8 cellular contexts compared by ENCODE assay signal in genomic region chr3:50359760-50360110, GRCh38. TPM values are rescaled to one million over a fixed set of nuclear protein-coding genes. Genes with fewer than 3 reads are reported as not detected.
DNase-seq lines count a peak whose midpoint lies in the region; ATAC-seq, FAIRE-seq and TF ChIP-seq lines count a peak whose summit lies in the region.

No MANE protein-coding gene starts in this region.

- peak overlapping the region; percentile 94 for H3K4me3 ChIP-seq in iPS-20b (ENCODE audit: low read length)

- no peak for TF ChIP-seq CTCF in 22Rv1 (IDR thresholded peaks at IDR 0.05)

- ATAC-seq in GM21619 (IDR thresholded peaks at IDR 0.05; ENCODE audit: unreplicated experiment) (peak; percentile 6), SK-N-SH treated with all-trans-retinoic acid at 6 μM for 48 hours (peak; percentile 10), GM18520 (IDR thresholded peaks at IDR 0.05; ENCODE audit: unreplicated experiment) (no peak)

- DNase-seq in NCI-H128 (lab: John Stamatoyannopoulos, UW; ENCODE audit: unreplicated experiment) (no peak), GM12891 (ENCODE audit: insufficient read length, low spot score) (no peak), CD1c-positive myeloid dendritic cell (ENCODE audit: extremely low spot score) (no peak)

- TF ChIP-seq POLR2A in GM12891 (IDR thresholded peaks at IDR 0.05; ENCODE audit: low read depth, low read length): no peak

- peaks cover 6% of the 10 kb centered on the region; the same call in 1 of the 2 replicates for H3K4me1 ChIP-seq in iPS-20b (ENCODE audit: insufficient read depth, low read length)

- no peaks in the 10 kb centered on the region for H3K9me3 ChIP-seq in iPS-20b (ENCODE audit: insufficient read depth, low read depth, low read length)

- peaks cover 17% of the 10 kb centered on the region for H3K27me3 ChIP-seq in iPS-20b (ENCODE audit: insufficient read depth, low read length)

- FAIRE-seq in GM12891 (lab: Jason Lieb, UNC): no peak

- peak overlapping the region; percentile 3; the same call in 1 of the 2 replicates for H3K9ac ChIP-seq in iPS-20b (ENCODE audit: low read depth, low read length)

- H3K36me3 ChIP-seq in iPS-20b (ENCODE audit: insufficient read depth, low read depth, low read length): peaks cover 7% of the 10 kb centered on the region; the same call in 1 of the 2 replicates

- peak overlapping the region; percentile 75 for H3K27ac ChIP-seq in 22Rv1
- no peak overlapping the region for H3K27ac ChIP-seq in iPS-20b (ENCODE audit: low read length)

TF ChIP-seq in SK-N-SH treated with all-trans-retinoic acid at 6 μM for 48 hours, 23 proteins besides CTCF, POLR2A, EP300 and RAD21 (continues in another document):
- TF ChIP-seq BACH2 (CRISPR knock-in tag; IDR thresholded peaks at IDR 0.05; ENCODE audit: borderline replicate concordance): no peak
- TF ChIP-seq SNAI2 (CRISPR knock-in tag; IDR thresholded peaks at IDR 0.05): no peak
- no peak for TF ChIP-seq ARNTL (CRISPR knock-in tag; IDR thresholded peaks at IDR 0.05; ENCODE audit: borderline replicate concordance, low read depth)
- no peak for TF ChIP-seq RARB (CRISPR knock-in tag; IDR thresholded peaks at IDR 0.05)
- TF ChIP-seq, protein P1, sequence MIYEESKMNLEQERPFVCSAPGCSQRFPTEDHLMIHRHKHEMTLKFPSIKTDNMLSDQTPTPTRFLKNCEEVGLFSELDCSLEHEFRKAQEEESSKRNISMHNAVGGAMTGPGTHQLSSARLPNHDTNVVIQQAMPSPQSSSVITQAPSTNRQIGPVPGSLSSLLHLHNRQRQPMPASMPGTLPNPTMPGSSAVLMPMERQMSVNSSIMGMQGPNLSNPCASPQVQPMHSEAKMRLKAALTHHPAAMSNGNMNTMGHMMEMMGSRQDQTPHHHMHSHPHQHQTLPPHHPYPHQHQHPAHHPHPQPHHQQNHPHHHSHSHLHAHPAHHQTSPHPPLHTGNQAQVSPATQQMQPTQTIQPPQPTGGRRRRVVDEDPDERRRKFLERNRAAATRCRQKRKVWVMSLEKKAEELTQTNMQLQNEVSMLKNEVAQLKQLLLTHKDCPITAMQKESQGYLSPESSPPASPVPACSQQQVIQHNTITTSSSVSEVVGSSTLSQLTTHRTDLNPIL (CRISPR knock-in tag; IDR thresholded peaks at IDR 0.05; ENCODE audit: low read depth): no peak
- TF ChIP-seq ZFP30 (CRISPR knock-in tag; IDR thresholded peaks at IDR 0.05): no peak
- no peak for TF ChIP-seq ISL1 (CRISPR knock-in tag; IDR thresholded peaks at IDR 0.05)
- no peak for TF ChIP-seq TCF4 (CRISPR knock-in tag; IDR thresholded peaks at IDR 0.05; ENCODE audit: borderline replicate concordance)
- no peak for TF ChIP-seq TSHZ2 (CRISPR knock-in tag; IDR thresholded peaks at IDR 0.05)
- no peak for TF ChIP-seq ZNF8 (CRISPR knock-in tag; IDR thresholded peaks at IDR 0.05)
- TF ChIP-seq ZC3H10 (CRISPR knock-in tag; IDR thresholded peaks at IDR 0.05): no peak

TF ChIP-seq in GM12891, 5 proteins besides CTCF, POLR2A, EP300 and RAD21:
- TF ChIP-seq PAX5 (IDR thresholded peaks at IDR 0.05; ENCODE audit: insufficient read depth, low read length, severe bottlenecking) (no peak), POLR2AphosphoS5 (IDR thresholded peaks at IDR 0.05; ENCODE audit: low read depth, low read length) (no peak), SPI1 (IDR thresholded peaks at IDR 0.05; ENCODE audit: low read depth, low read length) (no peak), POU2F2 (IDR thresholded peaks at IDR 0.05; ENCODE audit: low read depth, low read length) (no peak), TAF1 (IDR thresholded peaks at IDR 0.05; ENCODE audit: low read depth, low read length) (no peak)

RNA-seq across cellular contexts. Expression of gene TMEM115, which starts 0.4 kb away (rescaled TPM):
- polyA plus RNA-seq in GM12891 (2012; ENCODE audit: low read depth, missing spikeins): 9.6 TPM

RNA-seq across cellular contexts. Expression of gene CYB561D2, which starts 9.1 kb away (rescaled TPM):
- polyA plus RNA-seq in GM12891 (2012; ENCODE audit: low read depth, missing spikeins): 14.5 TPM

RNA-seq across cellular contexts. Expression of gene NPRL2, which starts 9.2 kb away (rescaled TPM):
- 21.8 TPM for polyA plus RNA-seq in GM12891 (2012; ENCODE audit: low read depth, missing spikeins)

RNA-seq across cellular contexts. Expression of gene ZMYND10, which starts 14.2 kb away (rescaled TPM):
- 0.18 TPM for polyA plus RNA-seq in GM12891 (2012; ENCODE audit: low read depth, missing spikeins)

RNA-seq across cellular contexts. Expression of gene RASSF1, which starts 19.1 kb away (rescaled TPM):
- 29.0 TPM for polyA plus RNA-seq in GM12891 (2012; ENCODE audit: low read depth, missing spikeins)
